22 cellular contexts compared by ENCODE assay signal in the genomic region with DNA sequence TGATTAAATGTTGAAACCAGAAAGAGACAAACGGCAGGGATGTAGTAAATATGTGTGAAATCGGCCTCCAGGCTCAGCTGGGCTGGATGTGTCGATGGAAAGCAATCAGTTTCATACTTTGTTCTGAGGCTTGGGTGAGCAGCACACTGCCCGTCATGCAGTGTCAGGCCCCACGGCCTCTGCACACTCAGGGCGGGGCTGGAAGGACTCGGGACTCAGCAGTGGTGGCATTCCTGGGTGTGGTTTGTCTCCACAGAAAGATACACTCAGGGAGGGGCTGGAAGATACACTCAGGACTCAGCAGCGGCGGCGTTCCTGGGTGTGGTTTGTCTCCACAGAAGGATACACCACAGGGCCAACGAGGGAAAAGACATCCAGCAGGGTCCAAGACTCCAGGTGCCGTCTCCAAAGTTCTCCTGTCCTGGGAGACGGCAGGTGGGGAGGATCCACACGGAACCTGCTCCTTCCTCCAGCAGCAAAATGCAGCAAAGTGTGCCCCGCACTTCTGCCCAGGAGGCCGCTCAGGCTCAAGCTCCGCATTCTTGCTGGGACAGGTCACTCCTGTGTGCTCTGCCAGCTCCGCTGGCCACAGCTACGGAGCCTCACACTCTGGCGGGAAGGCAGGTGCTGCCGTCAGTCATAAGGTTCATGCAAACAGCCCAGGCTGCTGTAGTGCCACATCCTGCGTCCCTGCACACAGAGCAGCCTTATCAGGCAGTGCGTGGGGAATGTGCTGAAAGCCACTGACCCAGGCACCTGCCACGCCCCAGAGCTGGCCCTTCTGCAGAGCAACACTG. TPM values are rescaled to one million over a fixed set of nuclear protein-coding genes. Genes with fewer than 3 reads are reported as not detected.
DNase-seq lines count a peak whose midpoint lies in the region; ATAC-seq and TF ChIP-seq lines count a peak whose summit lies in the region.
"Had no signal": no experiment of that assay in that cellular context is flagged by ENCODE, and none has a peak within 500 bp of the region (broad histone marks: within the 10 kb centered on the region; RNA-seq: fewer than 3 reads in every experiment).

No MANE protein-coding gene starts in this region.

- peak overlapping the region; percentile 47 for H2AFZ ChIP-seq in PC-3 (ENCODE audit: low read length)
- H2AFZ ChIP-seq: GM23248 had no signal

- peak overlapping the region; percentile 64 for H3K4me3 Mint-ChIP-seq in natural killer cell
- H3K4me3 Mint-ChIP-seq: activated naive CD4-positive, alpha-beta T cell treated with anti-CD3 and anti-CD28 coated beads for 36 hours; natural killer cell treated with Interleukin-12 subunit alpha and Interleukin-12 subunit beta and Interleukin-15 and Interleukin-18, amount 100 ng/mL, for 72 hours had no signal

- peaks cover 0 to 3% of the 10 kb centered on the region in 2 donors for H3K27me3 Mint-ChIP-seq in natural killer cell (ENCODE audit: low read depth in 2 of 2)

- intact Hi-C loops in PC-3 (cut with micrococcal nuclease): no loop called here
- intact Hi-C loops in left ventricle myocardium inferior (cut with micrococcal nuclease): no loop called here
- intact Hi-C loops in natural killer cell (cut with micrococcal nuclease): no loop called here

- no peaks in the 10 kb centered on the region for H3F3A ChIP-seq in PC-3 (ENCODE audit: low read length, unreplicated experiment)

- POLR2A ChIA-PET in PC-3 (lab: Charles Lee; ENCODE audit: unreplicated experiment): no interaction called here

- H3K79me2 ChIP-seq in PC-3 (ENCODE audit: low read length): no peaks in the 10 kb centered on the region

- CTCF ChIA-PET in PC-3 (lab: Charles Lee): no interaction called here

- no peak overlapping the region for H3K27ac Mint-ChIP-seq in natural killer cell
- H3K27ac Mint-ChIP-seq: activated naive CD4-positive, alpha-beta T cell treated with anti-CD3 and anti-CD28 coated beads for 36 hours; natural killer cell treated with Interleukin-12 subunit alpha and Interleukin-12 subunit beta and Interleukin-15 and Interleukin-18, amount 100 ng/mL, for 72 hours had no signal

- no peak overlapping the region for H3K9ac ChIP-seq in PC-3 (ENCODE audit: low read length)
- H3K9ac ChIP-seq: GM23248 had no signal

- no peak for TF ChIP-seq CTCF in PC-3 (conservative IDR thresholded peaks at IDR 0.05; ENCODE audit: low read depth, low read length)
- no peak for TF ChIP-seq CTCF in left ventricle myocardium inferior (IDR thresholded peaks at IDR 0.05; ENCODE audit: borderline replicate concordance)
- TF ChIP-seq CTCF in natural killer cell (IDR thresholded peaks at IDR 0.05): no peak
- TF ChIP-seq CTCF in omental fat pad (IDR thresholded peaks at IDR 0.05): no peak

- peaks cover 14% of the 10 kb centered on the region for H3K36me3 Mint-ChIP-seq in natural killer cell

- in situ Hi-C loops in ACHN (cut with HindIII; ENCODE audit: low pct_ligation_motif_present, low pct_unique_long_range_greater_than_20kb, low sequenced_read_pairs): no loop called here

- H4K20me1 ChIP-seq in PC-3 (ENCODE audit: low read length): no peaks in the 10 kb centered on the region

- H3K4me1 ChIP-seq in PC-3 (ENCODE audit: insufficient read depth, low read length) (peaks cover 16% of the 10 kb centered on the region), left ventricle myocardium inferior (peaks cover 11% of the 10 kb centered on the region)
- H3K4me1 ChIP-seq: esophagus squamous epithelium, SJSA1 had no signal

- no peaks in the 10 kb centered on the region for H3K36me3 ChIP-seq in PC-3 (ENCODE audit: low read depth, low read length)
- H3K36me3 ChIP-seq in left ventricle myocardium inferior: no peaks in the 10 kb centered on the region
- H3K36me3 ChIP-seq: esophagus squamous epithelium, SJSA1 had no signal

- H3K4me2 ChIP-seq in PC-3 (ENCODE audit: low read length): peak overlapping the region; percentile 76

- no peaks in the 10 kb centered on the region for H3K9me2 ChIP-seq in PC-3 (replicated peaks; ENCODE audit: low read length)

- ATAC-seq in PC-3: peak; percentile 97
- ATAC-seq in natural killer cell: peak in 1 of 3 donors; percentile 66
- ATAC-seq in omental fat pad (ENCODE audit: low FRiP score): no peak

- H3K27me3 ChIP-seq in PC-3 (ENCODE audit: low read length) (no peaks in the 10 kb centered on the region), left ventricle myocardium inferior (ENCODE audit: low read depth) (peaks cover 27% of the 10 kb centered on the region)
- H3K27me3 ChIP-seq: SJSA1 had no signal

- H3K9me3 Mint-ChIP-seq in natural killer cell: peaks cover 6 to 10% of the 10 kb centered on the region in 2 donors

- peaks cover 9% of the 10 kb centered on the region in 2 donors for H3K4me1 Mint-ChIP-seq in natural killer cell

- BruUV-seq in PC-3 (replicated peaks; lab: Mats Ljungman, UMichigan): no TSS peak

- H3K9me3 ChIP-seq in PC-3 (ENCODE audit: low read length) (no peaks in the 10 kb centered on the region), left ventricle myocardium inferior (replicated peaks) (peaks cover 33% of the 10 kb centered on the region)

- peak overlapping the region; percentile 47 for H3K27ac ChIP-seq in PC-3 (ENCODE audit: low read length)
- H3K27ac ChIP-seq in left ventricle myocardium inferior (replicated peaks): no peak overlapping the region
- H3K27ac ChIP-seq: GM23248, HL-60, SJSA1 had no signal

- H3K4me3 ChIP-seq in PC-3 (ENCODE audit: low read length): peak overlapping the region; percentile 7; the same call in 1 of the 2 replicates
- no peak overlapping the region for H3K4me3 ChIP-seq in left ventricle myocardium inferior
- H3K4me3 ChIP-seq: esophagus squamous epithelium, GM23248, SJSA1 had no signal

- DNase-seq in COLO668 (lab: John Stamatoyannopoulos, UW; ENCODE audit: unreplicated experiment) (peak; percentile 2), PC-3 (peak; percentile 72), left ventricle myocardium inferior (peak; percentile 28), natural killer cell (no peak), omental fat pad (ENCODE audit: low spot score) (no peak), ACHN (no peak), retina (no peak)
- no peak for DNase-seq in central memory CD4-positive, alpha-beta T cell
- DNase-seq: activated CD4-positive, alpha-beta T cell treated with anti-CD3 and anti-CD28 coated beads for 4 hours; activated CD8-positive, alpha-beta memory T cell treated with anti-CD3 and anti-CD28 coated beads, Interleukin-2, amount 50 U/mL, for 4 hours; activated naive CD4-positive, alpha-beta T cell treated with anti-CD3 and anti-CD28 coated beads for 36 hours; esophagus squamous epithelium; GM23248; KG1; stimulated activated CD4-positive, alpha-beta T cell treated with anti-CD3 and anti-CD28 coated beads, Interleukin-1b, Interleukin-23, amount 100 ng/mL, for 48 hours; T-helper 9 cell had no signal

RNA-seq across cellular contexts. Expression of gene ADGRA1, which starts 22.2 kb away (rescaled TPM):
- total RNA-seq in PC-3 (2014; rRNA removed) (not detected in 2 replicates), left ventricle myocardium inferior (not detected), natural killer cell (not detected), omental fat pad (under 1 TPM in 1 of 4 donors, not detected in 3; 0.32 TPM)
- total RNA-seq: activated naive CD4-positive, alpha-beta T cell treated with anti-CD3 and anti-CD28 coated beads for 36 hours; esophagus squamous epithelium; GM23248; kidney epithelial cell; natural killer cell treated with Interleukin-12 subunit alpha and Interleukin-12 subunit beta and Interleukin-15 and Interleukin-18, amount 100 ng/mL, for 72 hours; renal cortical epithelial cell; SJSA1 had no signal

RNA-seq across cellular contexts. Expression of gene KNDC1, which starts 50.1 kb away (rescaled TPM):
- not detected in 2 replicates for total RNA-seq in PC-3 (2014; rRNA removed)
- total RNA-seq in left ventricle myocardium inferior: 0.11 TPM
- 1 to 10 TPM in 2 of 3 donors, not detected in 1; 2.1 to 5.9 TPM for total RNA-seq in natural killer cell
- total RNA-seq in omental fat pad: 1 to 10 TPM in 3 of 4 donors, under 1 TPM in 1; 0.16 to 7.7 (median 1.7) TPM
- total RNA-seq: activated naive CD4-positive, alpha-beta T cell treated with anti-CD3 and anti-CD28 coated beads for 36 hours; subcutaneous adipose tissue had no signal

Comparison
In these comparisons a context has a peak if more than half of its experiments do, and no peak if none do; other contexts are left out.
1. DNase-seq: peak in COLO668 (single experiment), PC-3 (single experiment) and left ventricle myocardium inferior (single experiment); none in natural killer cell (single experiment), omental fat pad (single experiment), central memory CD4-positive, alpha-beta T cell (single experiment), ACHN (single experiment) and retina (single experiment).